In genomic region chr10:22927661-22928403, GRCh38 we compare ENCODE assay signal across 8 cellular contexts. TPM values are rescaled to one million over a fixed set of nuclear protein-coding genes. Genes with fewer than 3 reads are reported as not detected.
DNase-seq lines count a peak whose midpoint lies in the region; ATAC-seq, FAIRE-seq and TF ChIP-seq lines count a peak whose summit lies in the region.

ARMC3 (plus strand) TSS chr10:22928053; CDS start chr10:22931997, 3,944 bp downstream.

- peak; percentile 61 for DNase-seq in NCI-H82 (lab: John Stamatoyannopoulos, UW)
- DNase-seq in activated gamma-delta T cell (lab: John Stamatoyannopoulos, UW), result peak; percentile 46
- DNase-seq in head of caudate nucleus, result peak; percentile 67 to 92 (median 86)
- DNase-seq in omental fat pad (ENCODE audit: low spot score), result no peak
- DNase-seq in substantia nigra (lab: John Stamatoyannopoulos, UW), result peak; percentile 3 to 84 (median 56)
- no peak for DNase-seq in RCC 7860 (ENCODE audit: low spot score)

- no peak for FAIRE-seq in RCC 7860 (lab: Jason Lieb, UNC)

- intact Hi-C loops in head of caudate nucleus (cut with DNase I), result no loop called here

- ATAC-seq in GM18498 (IDR thresholded peaks at IDR 0.05; ENCODE audit: unreplicated experiment) (peak; percentile 85), HG02798 (IDR thresholded peaks at IDR 0.05; ENCODE audit: poor library complexity, unreplicated experiment) (peak; percentile 83), omental fat pad (ENCODE audit: low FRiP score) (peak; percentile 48)

- peak within 1 kb of the TSS; percentile 69 for H3K27ac ChIP-seq in substantia nigra (ENCODE audit: low read depth, low read length, poor library complexity, severe bottlenecking)

- TF ChIP-seq CTCF in omental fat pad (IDR thresholded peaks at IDR 0.05), result no peak

RNA-seq across cellular contexts. Expression of gene ARMC3, which starts in this region (rescaled TPM):
- not detected for total RNA-seq in omental fat pad

Comparison
In these comparisons a context has a peak if more than half of its experiments do, and no peak if none do; other contexts are left out.
1. Peak in ATAC-seq in omental fat pad; RNA of the gene not detected or under 1 TPM.
2. DNase-seq: peak in NCI-H82 (single experiment), activated gamma-delta T cell (single experiment), head of caudate nucleus (42 of 42) and substantia nigra (49 of 49); none in omental fat pad (single experiment) and RCC 7860 (single experiment).
3. Peak in every context shown above with its lines, with median percentiles within 50 percentile points of each other: ATAC-seq.